ENCODE assay signal across 9 cellular contexts in genomic region chr3:129829640-129830039, GRCh38.
DNase-seq lines count a peak whose midpoint lies in the region; ATAC-seq lines count a peak whose summit lies in the region.
"Had no signal": no experiment of that assay in that cellular context is flagged by ENCODE, and none has a peak within 500 bp of the region (broad histone marks: within the 10 kb centered on the region; RNA-seq: fewer than 3 reads in every experiment).

No MANE protein-coding gene starts in this region.

- no peak overlapping the region for H3K4me3 ChIP-seq in subcutaneous abdominal adipose tissue (ENCODE audit: low read depth in 1 of 5, low read length in 5 of 5)
- H3K4me3 ChIP-seq: BLaER1 treated with 17β-estradiol and CSF1 and Interleukin-3, amounts not matched to agents 10 nM and 100 nM had no signal

- no peaks in the 10 kb centered on the region for H3K9me3 ChIP-seq in subcutaneous abdominal adipose tissue (ENCODE audit: control insufficient read depth in 5 of 5, low read length in 5 of 5)
- H3K9me3 ChIP-seq: BLaER1 treated with 17β-estradiol and CSF1 and Interleukin-3, amounts not matched to agents 10 nM and 100 nM had no signal

- ATAC-seq in HG03439 (IDR thresholded peaks at IDR 0.05; ENCODE audit: unreplicated experiment), result no peak

- peaks cover 0 to 36% (median 24%) of the 10 kb centered on the region in 5 donors for H3K4me1 ChIP-seq in subcutaneous abdominal adipose tissue (ENCODE audit: control insufficient read depth in 5 of 5, insufficient read depth in 5 of 5, low read length in 5 of 5)

- peak overlapping the region in 1 of 5 donors; percentile 56 for H3K9ac ChIP-seq in subcutaneous abdominal adipose tissue (ENCODE audit: low read length in 5 of 5)

- H3K36me3 ChIP-seq in subcutaneous abdominal adipose tissue (ENCODE audit: control insufficient read depth in 5 of 5, insufficient read depth in 5 of 5, low read length in 5 of 5), result no peaks in the 10 kb centered on the region

- DNase-seq in NCI-H1092 treated with DMSO at 0.1 percent for 48 hours (lab: John Stamatoyannopoulos, UW) (peak; percentile 42), NCI-H1092 (lab: John Stamatoyannopoulos, UW) (no peak), LHCN-M2 (ENCODE audit: low read depth) (peak; percentile 89), RPMI7951 (ENCODE audit: low read depth) (peak; percentile 80), kidney glomerular epithelial cell (lab: John Stamatoyannopoulos, UW) (peak; percentile 87)
- DNase-seq in central memory CD4-positive, alpha-beta T cell, result peak; percentile 10

- H3K27ac ChIP-seq in subcutaneous abdominal adipose tissue (ENCODE audit: low read depth, low read length), result peak overlapping the region; percentile 87

- H3K27me3 ChIP-seq in subcutaneous abdominal adipose tissue (ENCODE audit: control insufficient read depth in 5 of 5, insufficient read depth in 4 of 5, low read length in 5 of 5), result no peaks in the 10 kb centered on the region
- H3K27me3 ChIP-seq: BLaER1 treated with 17β-estradiol and CSF1 and Interleukin-3, amounts not matched to agents 10 nM and 100 nM had no signal
